Comparison of ENCODE assay signal across 8 cellular contexts in the genomic region with DNA sequence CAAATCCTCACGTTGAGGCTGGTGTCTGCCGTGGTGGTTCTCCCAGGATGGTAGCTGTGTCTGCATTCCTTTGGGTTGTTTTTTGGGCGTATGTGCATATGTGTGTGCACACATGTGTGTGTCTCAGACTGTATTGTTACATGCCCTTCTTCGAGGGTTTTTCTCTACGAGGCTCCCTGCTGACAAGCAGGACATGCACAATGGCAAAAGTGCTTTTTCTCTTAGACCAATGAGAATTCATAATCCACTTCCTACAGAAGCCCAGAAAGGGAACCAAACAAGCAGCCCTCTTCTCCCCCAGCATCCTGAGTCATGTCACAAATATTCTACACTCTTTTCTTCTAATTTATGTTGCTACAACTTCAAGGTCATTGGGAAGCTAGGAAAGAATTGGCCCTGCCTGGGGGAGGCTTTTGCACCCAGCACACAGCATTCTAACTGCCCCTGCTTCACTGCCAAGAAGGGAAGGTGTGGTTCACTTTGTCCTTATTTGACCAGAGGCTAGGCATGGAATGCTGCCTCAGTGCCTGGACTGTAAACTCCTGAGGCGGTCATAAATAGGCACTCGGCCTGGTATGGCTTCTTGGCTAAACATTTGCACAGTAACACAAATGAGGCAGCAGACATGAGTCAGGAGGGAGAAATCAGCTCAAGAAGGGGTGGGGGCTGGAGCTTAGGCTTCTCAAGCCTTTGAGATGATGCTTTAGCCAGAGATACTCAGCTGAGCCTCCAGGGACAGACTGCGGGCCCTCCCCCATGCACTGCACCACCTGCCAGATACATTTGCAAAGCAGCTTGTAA.
DNase-seq lines count a peak whose midpoint lies in the region; ATAC-seq and TF ChIP-seq lines count a peak whose summit lies in the region.

No MANE protein-coding gene starts in this region.

- no peak overlapping the region for H3K4me3 Mint-ChIP-seq in activated T-cell treated with anti-CD3 and anti-CD28 coated beads, Interleukin-2, amount 50 U/mL, for 24 hours
- H3K4me3 Mint-ChIP-seq in T-helper 17 cell: no peak overlapping the region

- peaks cover 10% of the 10 kb centered on the region for H3K4me1 Mint-ChIP-seq in activated T-cell treated with anti-CD3 and anti-CD28 coated beads, Interleukin-2, amount 50 U/mL, for 24 hours (ENCODE audit: low read depth)
- H3K4me1 Mint-ChIP-seq in T-helper 17 cell: no peaks in the 10 kb centered on the region

- no peak overlapping the region for H3K27ac Mint-ChIP-seq in activated T-cell treated with anti-CD3 and anti-CD28 coated beads, Interleukin-2, amount 50 U/mL, for 24 hours
- no peak overlapping the region for H3K27ac Mint-ChIP-seq in T-helper 17 cell

- H3K36me3 Mint-ChIP-seq in activated T-cell treated with anti-CD3 and anti-CD28 coated beads, Interleukin-2, amount 50 U/mL, for 24 hours (ENCODE audit: low read depth): no peaks in the 10 kb centered on the region
- no peaks in the 10 kb centered on the region for H3K36me3 Mint-ChIP-seq in T-helper 17 cell (ENCODE audit: low read depth)

- peak; percentile 43 for ATAC-seq in HG02678 (IDR thresholded peaks at IDR 0.05; ENCODE audit: unreplicated experiment)
- ATAC-seq in SK-N-SH treated with all-trans-retinoic acid at 6 μM for 48 hours: peak; percentile 67
- ATAC-seq in T-helper 17 cell: no peak

- no peaks in the 10 kb centered on the region for H3K9me3 ChIP-seq in T-helper 17 cell (ENCODE audit: control insufficient read depth, low read length, poor library complexity, severe bottlenecking)

- peaks cover 6% of the 10 kb centered on the region for H3K27me3 Mint-ChIP-seq in activated T-cell treated with anti-CD3 and anti-CD28 coated beads, Interleukin-2, amount 50 U/mL, for 24 hours
- H3K27me3 Mint-ChIP-seq in T-helper 17 cell: peaks cover 44% of the 10 kb centered on the region

- no peak overlapping the region for H3K4me3 ChIP-seq in skeletal muscle cell (ENCODE audit: low read depth, low read length)

- in situ Hi-C loops in ACHN (cut with HindIII; ENCODE audit: low pct_ligation_motif_present, low pct_unique_long_range_greater_than_20kb, low sequenced_read_pairs): no loop called here

- DNase-seq in ACHN (peak; percentile 80), glomerular visceral epithelial cell (ENCODE audit: extremely low spot score) (peak; percentile 89), skeletal muscle cell (ENCODE audit: low read depth) (peak; percentile 100), NCI-H146 treated with DMSO at 0.1 percent for 48 hours (lab: John Stamatoyannopoulos, UW; ENCODE audit: unreplicated experiment) (no peak), T-helper 17 cell (no peak)
- no peak for DNase-seq in activated T-cell treated with anti-CD3 and anti-CD28 coated beads, Interleukin-2, amount 50 U/mL, for 24 hours

- no peaks in the 10 kb centered on the region for H3K9me3 Mint-ChIP-seq in activated T-cell treated with anti-CD3 and anti-CD28 coated beads, Interleukin-2, amount 50 U/mL, for 24 hours

TF ChIP-seq in SK-N-SH treated with all-trans-retinoic acid at 6 μM for 48 hours, 23 proteins besides CTCF, POLR2A, EP300 and RAD21:
- TF ChIP-seq PATZ1 (CRISPR knock-in tag; IDR thresholded peaks at IDR 0.05; ENCODE audit: borderline replicate concordance) (peak; percentile 24; the same call in 1 of the 2 replicates), POU6F1 (CRISPR knock-in tag; IDR thresholded peaks at IDR 0.05; ENCODE audit: borderline replicate concordance, low read depth) (no peak), CSDC2 (CRISPR knock-in tag; IDR thresholded peaks at IDR 0.05) (0 out of 2 replicates have a peak, but pooled peaks have one; percentile 29), ZNF70 (CRISPR knock-in tag; IDR thresholded peaks at IDR 0.05) (no peak), PPARA (CRISPR knock-in tag; IDR thresholded peaks at IDR 0.05; ENCODE audit: borderline replicate concordance) (no peak)

Comparison
In these comparisons a context has a peak if more than half of its experiments do, and no peak if none do; other contexts are left out.
1. DNase-seq: peak in ACHN (single experiment), glomerular visceral epithelial cell (single experiment) and skeletal muscle cell (single experiment); none in activated T-cell treated with anti-CD3 and anti-CD28 coated beads, Interleukin-2, amount 50 U/mL, for 24 hours (single experiment), NCI-H146 treated with DMSO at 0.1 percent for 48 hours (single experiment) and T-helper 17 cell (0 of 3).